10 cellular contexts compared by ENCODE assay signal in the genomic region with DNA sequence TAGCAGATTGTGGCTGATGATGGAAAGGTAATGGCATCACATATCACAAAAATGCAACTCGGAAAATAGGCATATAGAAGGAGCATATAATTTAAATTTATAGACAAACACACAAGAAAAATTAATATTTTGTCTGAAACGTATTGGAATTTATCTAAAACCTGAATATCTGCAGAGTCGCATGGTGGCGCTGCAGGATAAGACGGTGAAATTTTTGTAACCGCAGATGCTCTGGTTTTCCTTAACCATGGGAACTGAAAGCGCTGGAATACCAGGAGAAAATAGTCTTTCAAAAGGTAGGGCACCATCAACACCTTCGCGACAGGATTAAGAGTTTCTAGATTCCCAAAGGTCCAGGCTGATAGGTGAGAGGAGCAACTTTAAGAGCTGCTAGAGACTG. TPM values are rescaled to one million over a fixed set of nuclear protein-coding genes. Genes with fewer than 3 reads are reported as not detected.
DNase-seq lines count a peak whose midpoint lies in the region; ATAC-seq and TF ChIP-seq lines count a peak whose summit lies in the region.
"Had no signal": no experiment of that assay in that cellular context is flagged by ENCODE, and none has a peak within 500 bp of the region (broad histone marks: within the 10 kb centered on the region; RNA-seq: fewer than 3 reads in every experiment).

No MANE protein-coding gene starts in this region.

- no peaks in the 10 kb centered on the region for H3K4me1 Mint-ChIP-seq in endodermal cell
- H3K4me1 Mint-ChIP-seq: T-cell had no signal

- in situ Hi-C loops in G401 (cut with HindIII; ENCODE audit: low sequenced_read_pairs): no loop called here

- H3K4me3 Mint-ChIP-seq in endodermal cell: peak overlapping the region; percentile 60
- H3K4me3 Mint-ChIP-seq: T-cell had no signal

- peak overlapping the region; percentile 67 for H3K27ac Mint-ChIP-seq in endodermal cell
- H3K27ac Mint-ChIP-seq: T-cell had no signal

- H3K36me3 ChIP-seq in endodermal cell (ENCODE audit: control insufficient read depth, insufficient read depth, low read length): no peaks in the 10 kb centered on the region
- no peaks in the 10 kb centered on the region for H3K36me3 ChIP-seq in sigmoid colon

- no peaks in the 10 kb centered on the region for H3K27me3 ChIP-seq in endodermal cell (ENCODE audit: control insufficient read depth, insufficient read depth, low read length, poor library complexity, severe bottlenecking)
- peaks cover 0 to 4% (median 0%) of the 10 kb centered on the region in 3 donors for H3K27me3 ChIP-seq in sigmoid colon

- no peak overlapping the region for H3K9ac ChIP-seq in endodermal cell (ENCODE audit: extremely low read depth, low read length, poor library complexity, severe bottlenecking)

- TF ChIP-seq EP300 in sigmoid colon (IDR thresholded peaks at IDR 0.05): no peak

- peak; percentile 77 for TF ChIP-seq CTCF in endodermal cell (conservative IDR thresholded peaks at IDR 0.05)
- no peak for TF ChIP-seq CTCF in sigmoid colon (IDR thresholded peaks at IDR 0.05)

- H3K27ac ChIP-seq in endodermal cell (ENCODE audit: low read depth, low read length) (no peak overlapping the region), sigmoid colon (no peak overlapping the region)

- H3K9me3 ChIP-seq in endodermal cell (ENCODE audit: control insufficient read depth, low read length) (peaks cover 40% of the 10 kb centered on the region), sigmoid colon (peaks cover 22 to 75% (median 49%) of the 10 kb centered on the region in 4 donors)

- H3K4me1 ChIP-seq in endodermal cell (ENCODE audit: control insufficient read depth, insufficient read depth, low read length) (no peaks in the 10 kb centered on the region), sigmoid colon (no peaks in the 10 kb centered on the region)

- TF ChIP-seq POLR2A in sigmoid colon (IDR thresholded peaks at IDR 0.05): no peak

- H3K9me3 Mint-ChIP-seq in endodermal cell: peaks cover 25% of the 10 kb centered on the region

- H3K4me3 ChIP-seq in endodermal cell (ENCODE audit: low read length) (no peak overlapping the region), sigmoid colon (peak overlapping the region in 3 of 4 donors; percentile 6 to 28 (median 22))

- H3K36me3 Mint-ChIP-seq in endodermal cell (ENCODE audit: low read depth): peaks cover 12% of the 10 kb centered on the region

- intact Hi-C loops in sigmoid colon (cut with DNase I): no loop called here

- DNase-seq in G401 (ENCODE audit: low spot score) (peak; percentile 8), NCI-H226 (peak; percentile 4), endodermal cell (no peak), sigmoid colon (no peak), SW 1271 (lab: John Stamatoyannopoulos, UW) (no peak), NCI-H774 (lab: John Stamatoyannopoulos, UW) (no peak)
- DNase-seq: cerebellar nuclear complex, T-cell had no signal

- ATAC-seq in GM19351 (IDR thresholded peaks at IDR 0.05; ENCODE audit: unreplicated experiment): no peak
- ATAC-seq in HG02938 (IDR thresholded peaks at IDR 0.05; ENCODE audit: unreplicated experiment): no peak
- ATAC-seq: T-cell had no signal

- 87 to 89% methylated on average over 8 of the region's 9 CpGs for WGBS in endodermal cell (ENCODE audit: insufficient coverage in 1 of 2, insufficient read length in 1 of 2), 2 experiments
- WGBS in sigmoid colon, 2 donors: 8 to 33% methylated on average over 9 of the region's 9 CpGs

- H3K27me3 Mint-ChIP-seq in endodermal cell (ENCODE audit: insufficient read depth): peaks cover 12% of the 10 kb centered on the region

RNA-seq across cellular contexts. Expression of gene PCDHB14, which starts 11.0 kb away (rescaled TPM):
- 0.27 and 0.55 TPM in 2 replicates for total RNA-seq in G401 (2014; rRNA removed; shearing (Covaris generic))
- 1 to 10 TPM; 2.6 to 2.8 TPM for total RNA-seq in endodermal cell
- polyA plus RNA-seq in endodermal cell (2013, experiment 1 of 2): 6.2 TPM
- polyA plus RNA-seq in endodermal cell (2013, experiment 2 of 2): 7.4 TPM
- 10 to 100 TPM in 1 of 4 donors, 1 to 10 TPM in 3; 6.3 to 10.5 (median 8.3) TPM for total RNA-seq in sigmoid colon
- 1 to 10 TPM in 1 of 3 donors, not detected in 2; 1.0 TPM for polyA plus RNA-seq in sigmoid colon

RNA-seq across cellular contexts. Expression of gene PCDHB15, which starts 11.1 kb away (rescaled TPM):
- total RNA-seq in G401 (2014; rRNA removed; shearing (Covaris generic)): not detected in 2 replicates
- 1 to 10 TPM; 3.7 to 9.8 TPM for total RNA-seq in endodermal cell
- 1.3 TPM for polyA plus RNA-seq in endodermal cell (2013, experiment 1 of 2)
- polyA plus RNA-seq in endodermal cell (2013, experiment 2 of 2): 1.3 TPM
- 1 to 10 TPM; 2.9 to 7.3 (median 5.4) TPM for total RNA-seq in sigmoid colon
- under 1 TPM in 2 of 3 donors, not detected in 1; 0.23 to 0.93 TPM for polyA plus RNA-seq in sigmoid colon

RNA-seq across cellular contexts. Expression of gene PCDHB13, which starts 20.4 kb away (rescaled TPM):
- not detected in 2 replicates for total RNA-seq in G401 (2014; rRNA removed; shearing (Covaris generic))
- total RNA-seq in endodermal cell: 1 to 10 TPM; 1.8 to 3.3 TPM
- polyA plus RNA-seq in endodermal cell (2013, experiment 1 of 2): 1.0 TPM
- polyA plus RNA-seq in endodermal cell (2013, experiment 2 of 2): 0.91 TPM
- 1 to 10 TPM; 3.3 to 7.8 (median 6.1) TPM for total RNA-seq in sigmoid colon
- polyA plus RNA-seq in sigmoid colon: under 1 TPM in 2 of 3 donors, not detected in 1; 0.23 to 0.52 TPM

RNA-seq across cellular contexts. Expression of gene PCDHB12, which starts 25.6 kb away (rescaled TPM):
- not detected in 2 replicates for total RNA-seq in G401 (2014; rRNA removed; shearing (Covaris generic))
- total RNA-seq in endodermal cell (1 to 10 TPM; 1.6 to 5.0 TPM), sigmoid colon (10 to 100 TPM in 1 of 4 donors, 1 to 10 TPM in 3; 4.3 to 10.2 (median 5.7) TPM)
- polyA plus RNA-seq in endodermal cell (2013, experiment 1 of 2): 0.75 TPM
- 0.87 TPM for polyA plus RNA-seq in endodermal cell (2013, experiment 2 of 2)
- under 1 TPM in 2 of 3 donors, not detected in 1; 0.34 to 0.60 TPM for polyA plus RNA-seq in sigmoid colon
- total RNA-seq: T-cell had no signal

RNA-seq across cellular contexts. Expression of gene PCDHB11, which starts 34.7 kb away (rescaled TPM):
- 0.10 and 1.4 TPM in 2 replicates for total RNA-seq in G401 (2014; rRNA removed; shearing (Covaris generic))
- 1 to 10 TPM; 2.6 to 4.7 TPM for total RNA-seq in endodermal cell
- polyA plus RNA-seq in endodermal cell (2013, experiment 1 of 2): 1.6 TPM
- polyA plus RNA-seq in endodermal cell (2013, experiment 2 of 2): 2.0 TPM
- total RNA-seq in sigmoid colon: 1 to 10 TPM; 1.8 to 5.0 (median 3.6) TPM
- under 1 TPM in 1 of 3 donors, not detected in 2; 0.34 TPM for polyA plus RNA-seq in sigmoid colon
- total RNA-seq: T-cell had no signal

Comparison
In these comparisons a context has a peak if more than half of its experiments do, and no peak if none do; other contexts are left out.
1. DNase-seq: peak in G401 (single experiment) and NCI-H226 (single experiment); none in endodermal cell (single experiment), sigmoid colon (single experiment), SW 1271 (0 of 2) and NCI-H774 (single experiment).